34 cellular contexts compared by ENCODE assay signal in genomic region chr3:128508852-128509251, GRCh38. TPM values are rescaled to one million over a fixed set of nuclear protein-coding genes. Genes with fewer than 3 reads are reported as not detected.
"Had no signal": no experiment of that assay in that cellular context is flagged by ENCODE, and none has a peak within 500 bp of the region (broad histone marks: within the 10 kb centered on the region; RNA-seq: fewer than 3 reads in every experiment).

No MANE protein-coding gene starts in this region.

- H3K27ac Mint-ChIP-seq: mesothelial cell of epicardium; natural killer cell treated with Interleukin-12 subunit alpha and Interleukin-12 subunit beta and Interleukin-15 and Interleukin-18, amount 100 ng/mL, for 72 hours; progenitor cell of endocrine pancreas; stimulated activated effector memory CD8-positive, alpha-beta T cell treated with anti-CD3 and anti-CD28 coated beads, Interleukin-12 subunit alpha, Interleukin-12 subunit beta, amount 100 ng/mL, for 72 hours had no signal

- H3K9me3 Mint-ChIP-seq: natural killer cell treated with Interleukin-12 subunit alpha and Interleukin-12 subunit beta and Interleukin-15 and Interleukin-18, amount 100 ng/mL, for 72 hours; stimulated activated effector memory CD8-positive, alpha-beta T cell treated with anti-CD3 and anti-CD28 coated beads, Interleukin-12 subunit alpha, Interleukin-12 subunit beta, amount 100 ng/mL, for 72 hours had no signal

- FAIRE-seq: keratinocyte had no signal

- DNase-seq: cortex of kidney; effector CD4-positive, alpha-beta T cell; foreskin fibroblast; gastrocnemius medialis; mesenchymal stem cell; mucosa of descending colon; naive B cell; stimulated activated CD4-positive, alpha-beta T cell treated with anti-CD3 and anti-CD28 coated beads, Interleukin-2, amount 100 ng/mL, for 24 hours; stimulated activated CD4-positive, alpha-beta T cell treated with anti-CD3 and anti-CD28 coated beads, Interleukin-4, amount 100 ng/mL, for 24 hours; stimulated activated naive CD4-positive, alpha-beta T cell treated with Interleukin-2 at 50 U/mL for 16 hours; stomach; thyroid gland; trophoblast cell had no signal

- H3K27ac ChIP-seq: epithelial cell of prostate, gastrocnemius medialis, neutrophil, parathyroid adenoma, right lobe of liver, stomach, thyroid gland had no signal

- ATAC-seq: esophagus mucosa; gastrocnemius medialis; left lobe of liver; mucosa of descending colon; natural killer cell treated with Interleukin-12 subunit alpha and Interleukin-12 subunit beta and Interleukin-15 and Interleukin-18, amount 100 ng/mL, for 72 hours; right lobe of liver; stimulated activated effector memory CD8-positive, alpha-beta T cell treated with anti-CD3 and anti-CD28 coated beads, Interleukin-12 subunit alpha, Interleukin-12 subunit beta, amount 100 ng/mL, for 72 hours had no signal

- H3K36me3 Mint-ChIP-seq: natural killer cell treated with Interleukin-12 subunit alpha and Interleukin-12 subunit beta and Interleukin-15 and Interleukin-18, amount 100 ng/mL, for 72 hours; stimulated activated effector memory CD8-positive, alpha-beta T cell treated with anti-CD3 and anti-CD28 coated beads, Interleukin-12 subunit alpha, Interleukin-12 subunit beta, amount 100 ng/mL, for 72 hours had no signal

- H3K9me3 ChIP-seq: gastrocnemius medialis, mucosa of descending colon, neutrophil, thyroid gland had no signal

- H3K4me3 Mint-ChIP-seq: mesothelial cell of epicardium; natural killer cell treated with Interleukin-12 subunit alpha and Interleukin-12 subunit beta and Interleukin-15 and Interleukin-18, amount 100 ng/mL, for 72 hours; neural crest cell; stimulated activated effector memory CD8-positive, alpha-beta T cell treated with anti-CD3 and anti-CD28 coated beads, Interleukin-12 subunit alpha, Interleukin-12 subunit beta, amount 100 ng/mL, for 72 hours had no signal

- H3K9ac ChIP-seq: parathyroid adenoma had no signal

- H3K79me2 ChIP-seq: parathyroid adenoma had no signal

- H3K4me1 Mint-ChIP-seq: mesothelial cell of epicardium; naive B cell; neural crest cell; stimulated activated effector memory CD8-positive, alpha-beta T cell treated with anti-CD3 and anti-CD28 coated beads, Interleukin-12 subunit alpha, Interleukin-12 subunit beta, amount 100 ng/mL, for 72 hours had no signal

- H3K27me3 ChIP-seq: neutrophil, right lobe of liver, thyroid gland had no signal

- H3K4me1 ChIP-seq: gastrocnemius medialis, parathyroid adenoma, right lobe of liver, stomach, thyroid gland had no signal

- H3K36me3 ChIP-seq: gastrocnemius medialis, neutrophil, right lobe of liver, stomach, thyroid gland had no signal

- H3K4me2 ChIP-seq: smooth muscle cell had no signal

- H2AFZ ChIP-seq: parathyroid adenoma had no signal

- H3K4me3 ChIP-seq: gastrocnemius medialis, lung, mucosa of descending colon, right lobe of liver, smooth muscle cell, stomach, thyroid gland had no signal

RNA-seq across cellular contexts. Expression of gene GATA2, which starts 15.9 kb away (rescaled TPM):
- polyA plus RNA-seq: keratinocyte had no signal

RNA-seq across cellular contexts. Expression of gene DNAJB8, which starts 42.2 kb away (rescaled TPM):
- total RNA-seq: dermis microvascular lymphatic vessel endothelial cell; esophagus mucosa; gastrocnemius medialis; glomerular endothelial cell; left lobe of liver; liver; lung; mesothelial cell of epicardium; mucosa of descending colon; natural killer cell treated with Interleukin-12 subunit alpha and Interleukin-12 subunit beta and Interleukin-15 and Interleukin-18, amount 100 ng/mL, for 72 hours; neural crest cell; omental fat pad; progenitor cell of endocrine pancreas; right lobe of liver; smooth muscle cell; stomach; subcutaneous adipose tissue; temporal lobe; thyroid gland; urinary bladder had no signal
- polyA plus RNA-seq: keratinocyte, liver, lung, smooth muscle cell, stomach, urinary bladder had no signal
